In the genomic region with DNA sequence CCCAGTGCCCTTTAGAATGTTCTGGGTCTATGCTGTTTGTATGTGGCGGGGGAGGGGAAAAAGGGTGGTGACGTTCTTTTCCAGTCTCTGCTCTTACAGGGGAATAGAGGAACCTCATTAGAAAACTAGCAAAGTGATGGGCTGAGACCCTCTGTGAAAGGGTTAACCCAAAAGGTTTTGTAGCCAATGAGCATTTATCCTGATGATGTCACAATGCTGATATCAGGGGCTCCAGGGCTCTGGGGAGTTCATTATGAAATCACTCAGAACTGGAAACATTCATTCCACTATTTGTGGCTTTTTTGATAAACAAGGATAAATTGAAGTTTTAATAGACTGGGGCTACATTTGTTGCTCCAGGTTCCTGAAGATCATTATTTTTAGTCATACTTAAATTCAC, we compare ENCODE assay signal across 17 cellular contexts.
DNase-seq lines count a peak whose midpoint lies in the region; ATAC-seq and TF ChIP-seq lines count a peak whose summit lies in the region.
"Had no signal": no experiment of that assay in that cellular context is flagged by ENCODE, and none has a peak within 500 bp of the region (broad histone marks: within the 10 kb centered on the region; RNA-seq: fewer than 3 reads in every experiment).

No MANE protein-coding gene starts in this region.

- no peak for TF ChIP-seq POLR2A in stomach (IDR thresholded peaks at IDR 0.05)

- no peaks in the 10 kb centered on the region for H3K9me2 ChIP-seq in SU-DHL-6 (replicated peaks; ENCODE audit: insufficient read depth, low read length)

- H2AFZ ChIP-seq in SU-DHL-6 (ENCODE audit: low read depth, low read length, severe bottlenecking): no peak overlapping the region

- intact Hi-C loops in left ventricle myocardium superior (cut with micrococcal nuclease) (no loop called here), stomach (cut with DNase I; ENCODE audit: low total_unique reads) (no loop called here)

- H3K27ac ChIP-seq in SU-DHL-6 (ENCODE audit: low read depth, low read length): peak overlapping the region; percentile 99
- peak overlapping the region in 3 of 5 donors; percentile 14 to 65 (median 40) for H3K27ac ChIP-seq in stomach
- H3K27ac ChIP-seq: C4-2B, neutrophil, thoracic aorta had no signal

- 68 to 80% (median 74%) methylated on average over 2 of the region's 2 CpGs for WGBS in stomach, 5 donors

- H3K4me1 ChIP-seq in stomach: peaks cover 20 to 60% (median 40%) of the 10 kb centered on the region in 4 donors

- peaks cover 80% of the 10 kb centered on the region for H3K79me2 ChIP-seq in SU-DHL-6 (ENCODE audit: insufficient read depth, low read length)

- H3K9me3 ChIP-seq in SU-DHL-6 (ENCODE audit: insufficient read depth, low read length): no peaks in the 10 kb centered on the region
- H3K9me3 ChIP-seq in stomach: no peaks in the 10 kb centered on the region
- H3K9me3 ChIP-seq: neutrophil, thoracic aorta had no signal

- peak overlapping the region; percentile 67 for H3K4me2 ChIP-seq in SU-DHL-6 (ENCODE audit: low read depth, low read length, poor library complexity, severe bottlenecking)

- H3F3A ChIP-seq in SU-DHL-6 (ENCODE audit: insufficient read depth): peaks cover 38% of the 10 kb centered on the region

- H3K27me3 ChIP-seq in SU-DHL-6 (ENCODE audit: low read length) (no peaks in the 10 kb centered on the region), stomach (no peaks in the 10 kb centered on the region)
- H3K27me3 ChIP-seq: esophagus squamous epithelium, neutrophil had no signal

- peaks cover 13% of the 10 kb centered on the region for H3K36me3 ChIP-seq in SU-DHL-6 (ENCODE audit: low read length)
- no peaks in the 10 kb centered on the region for H3K36me3 ChIP-seq in stomach
- H3K36me3 ChIP-seq: esophagus squamous epithelium, neutrophil, thoracic aorta had no signal

- TF ChIP-seq EP300 in stomach (IDR thresholded peaks at IDR 0.05): no peak

- TF ChIP-seq CTCF in SU-DHL-6 (IDR thresholded peaks at IDR 0.05; ENCODE audit: insufficient read depth, low read length, poor library complexity, severe bottlenecking) (no peak), stomach (IDR thresholded peaks at IDR 0.05) (no peak)

- peak overlapping the region; percentile 47 for H3K9ac ChIP-seq in SU-DHL-6 (ENCODE audit: low read length)

- H4K20me1 ChIP-seq in SU-DHL-6 (ENCODE audit: low read depth, low read length): no peaks in the 10 kb centered on the region

- DNase-seq in EH (ENCODE audit: low read depth) (peak; percentile 24), left ventricle myocardium superior (no peak), stomach (no peak), LoVo (ENCODE audit: low spot score) (no peak)
- DNase-seq in stimulated activated CD4-positive, alpha-beta T cell treated with anti-CD3 and anti-CD28 coated beads, Interleukin-15, amount 100 ng/mL, for 24 hours: no peak
- no peak for DNase-seq in stimulated activated CD4-positive, alpha-beta T cell treated with anti-CD3 and anti-CD28 coated beads, Interleukin-4, amount 100 ng/mL, for 4 hours
- DNase-seq: esophagus squamous epithelium, GF-D8, NCI-H1105 treated with DMSO at 0.1 percent for 48 hours, NCI-H2227 treated with DMSO at 0.1 percent for 48 hours, small intestine had no signal

- ATAC-seq in left ventricle myocardium superior: peak; percentile 34
- ATAC-seq: WTC11 had no signal

- peak overlapping the region; percentile 21 for H3K4me3 ChIP-seq in SU-DHL-6 (ENCODE audit: insufficient read depth, low read length, poor library complexity, severe bottlenecking)
- no peak overlapping the region for H3K4me3 ChIP-seq in stomach
- H3K4me3 ChIP-seq: esophagus squamous epithelium, lung, thoracic aorta had no signal
